Comparison of ENCODE assay signal across 1 cellular context in the genomic region with DNA sequence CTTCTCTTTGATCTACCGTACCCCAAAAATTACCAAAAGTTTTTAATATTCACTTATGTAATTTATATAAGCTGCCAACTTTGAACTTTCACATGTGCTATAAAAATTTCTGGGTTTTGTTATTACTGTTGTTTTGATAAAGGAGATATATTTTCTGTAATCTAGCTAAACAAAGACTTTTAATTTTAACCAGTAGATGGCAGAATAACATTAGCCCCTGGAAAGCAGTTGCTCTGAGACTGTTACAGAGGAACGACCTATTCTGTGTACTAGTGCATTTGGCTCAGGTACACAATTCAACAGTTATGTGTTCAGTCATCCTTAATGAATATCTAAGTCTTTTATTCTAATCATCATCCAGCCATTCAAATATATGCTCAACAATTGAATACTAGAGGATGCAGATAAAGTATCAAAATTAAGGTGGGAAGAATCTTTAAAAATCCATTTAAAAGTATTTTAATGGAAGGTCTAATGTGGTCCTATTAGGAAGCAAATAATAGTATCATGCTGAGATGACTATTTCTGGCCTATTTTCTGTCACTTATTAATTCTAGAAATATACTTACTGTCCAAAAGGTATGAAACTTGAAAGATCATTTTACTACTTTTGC.
TF ChIP-seq lines count a peak whose summit lies in the region.

No MANE protein-coding gene starts in this region.

TF ChIP-seq in HepG2, 621 proteins besides CTCF, POLR2A, EP300 and RAD21:
- TF ChIP-seq FOXA3 (CRISPR knock-in tag; IDR thresholded peaks at IDR 0.05) (0 out of 2 replicates have a peak, but pooled peaks have one; percentile 11), RBM22 (optimal IDR thresholded peaks at IDR 0.05; ENCODE audit: low read length) (no peak), SMC3 (IDR thresholded peaks at IDR 0.05; ENCODE audit: low read length) (peak; percentile 49), STAG1 (CRISPR knock-in tag; IDR thresholded peaks at IDR 0.05) (peak; percentile 68)
